Comparison of ENCODE assay signal across 1 cellular context in genomic region chr4:88158360-88159136, GRCh38.
TF ChIP-seq lines count a peak whose summit lies in the region.

ABCG2 (minus strand) TSS chr4:88158639; CDS start chr4:88139995, 18,644 bp downstream.

TF ChIP-seq in HepG2, 621 proteins besides CTCF, POLR2A, EP300 and RAD21 (continued from another document and continues in another):
- TF ChIP-seq DMAP1 (CRISPR knock-in tag; IDR thresholded peaks at IDR 0.05) (peak; percentile 61; the same call in 1 of the 2 replicates), HCFC1 (IDR thresholded peaks at IDR 0.05; ENCODE audit: low read depth, low read length) (no peak), LCORL (IDR thresholded peaks at IDR 0.05) (no peak), LCORL (CRISPR knock-in tag; IDR thresholded peaks at IDR 0.05) (no peak), ZKSCAN5 (CRISPR knock-in tag; IDR thresholded peaks at IDR 0.05) (no peak), ZBTB10 (CRISPR knock-in tag; IDR thresholded peaks at IDR 0.05; ENCODE audit: borderline replicate concordance) (peak; percentile 97), MEIS2 (CRISPR knock-in tag; IDR thresholded peaks at IDR 0.05) (no peak; the same call in 1 of the 2 replicates), GATAD1 (CRISPR knock-in tag; IDR thresholded peaks at IDR 0.05) (no peak; the same call in 1 of the 2 replicates), ARHGAP35 (CRISPR knock-in tag; IDR thresholded peaks at IDR 0.05; ENCODE audit: borderline replicate concordance) (no peak; the same call in 1 of the 2 replicates), CREB1 (IDR thresholded peaks at IDR 0.05) (no peak), CREB1 (CRISPR knock-in tag; IDR thresholded peaks at IDR 0.05) (no peak), HMG20B (CRISPR knock-in tag; conservative IDR thresholded peaks at IDR 0.05) (no peak), ZNF512B (CRISPR knock-in tag; IDR thresholded peaks at IDR 0.05; ENCODE audit: borderline replicate concordance) (peak; percentile 2; the same call in 1 of the 2 replicates), GLMP (CRISPR knock-in tag; IDR thresholded peaks at IDR 0.05; ENCODE audit: borderline replicate concordance) (no peak), HHEX (CRISPR knock-in tag; IDR thresholded peaks at IDR 0.05) (no peak), NR3C1 (CRISPR knock-in tag; IDR thresholded peaks at IDR 0.05) (no peak), SIN3A (IDR thresholded peaks at IDR 0.05; ENCODE audit: borderline replicate concordance, low read depth, low read length) (no peak), SATB2 (CRISPR knock-in tag; IDR thresholded peaks at IDR 0.05) (no peak), ZEB1 (IDR thresholded peaks at IDR 0.05; ENCODE audit: insufficient replicate concordance, low read depth) (no peak), NR2F1 (CRISPR knock-in tag; IDR thresholded peaks at IDR 0.05) (no peak), NCOR1 (IDR thresholded peaks at IDR 0.05; ENCODE audit: borderline replicate concordance, low read length) (no peak), U2AF2 (IDR thresholded peaks at IDR 0.05; ENCODE audit: low read depth, low read length) (no peak), JDP2 (CRISPR knock-in tag; IDR thresholded peaks at IDR 0.05; ENCODE audit: borderline replicate concordance) (no peak), GPBP1L1 (CRISPR knock-in tag; IDR thresholded peaks at IDR 0.05) (no peak), ZNF720 (CRISPR knock-in tag; IDR thresholded peaks at IDR 0.05) (no peak), TCF12 (IDR thresholded peaks at IDR 0.05) (no peak), TCF12 (CRISPR knock-in tag; IDR thresholded peaks at IDR 0.05) (no peak), NFE2L1 (CRISPR knock-in tag; IDR thresholded peaks at IDR 0.05; ENCODE audit: borderline replicate concordance) (no peak), CSRNP2 (CRISPR knock-in tag; conservative IDR thresholded peaks at IDR 0.05; ENCODE audit: low read depth) (no peak), TFDP1 (CRISPR knock-in tag; IDR thresholded peaks at IDR 0.05; ENCODE audit: borderline replicate concordance) (peak; percentile 12; the same call in 1 of the 2 replicates), ZNF773 (CRISPR knock-in tag; IDR thresholded peaks at IDR 0.05; ENCODE audit: borderline replicate concordance) (no peak), ZNF34 (CRISPR knock-in tag; IDR thresholded peaks at IDR 0.05; ENCODE audit: borderline replicate concordance) (no peak), ATF6 (CRISPR knock-in tag; conservative IDR thresholded peaks at IDR 0.05) (no peak), MED13 (CRISPR knock-in tag; IDR thresholded peaks at IDR 0.05) (no peak), TGIF2 (CRISPR knock-in tag; IDR thresholded peaks at IDR 0.05) (no peak), SIN3B (IDR thresholded peaks at IDR 0.05; ENCODE audit: low read length) (no peak), SUZ12 (IDR thresholded peaks at IDR 0.05; ENCODE audit: low read depth, low read length) (no peak), ZNF20 (CRISPR knock-in tag; IDR thresholded peaks at IDR 0.05) (no peak), SNAI1 (CRISPR knock-in tag; IDR thresholded peaks at IDR 0.05; ENCODE audit: borderline replicate concordance) (no peak), CREM (IDR thresholded peaks at IDR 0.05) (no peak), CREM (CRISPR knock-in tag; IDR thresholded peaks at IDR 0.05) (no peak), GMEB2 (CRISPR knock-in tag; IDR thresholded peaks at IDR 0.05; ENCODE audit: low read depth) (no peak), MLX (CRISPR knock-in tag; IDR thresholded peaks at IDR 0.05) (no peak), KLF6 (CRISPR knock-in tag; IDR thresholded peaks at IDR 0.05) (peak; percentile 47; the same call in 1 of the 2 replicates), ZNF883 (CRISPR knock-in tag; IDR thresholded peaks at IDR 0.05; ENCODE audit: not compliant biosample characterization) (peak; percentile 74), SKIL (CRISPR knock-in tag; IDR thresholded peaks at IDR 0.05; ENCODE audit: borderline replicate concordance) (no peak), ATAD3A (CRISPR knock-in tag; IDR thresholded peaks at IDR 0.05) (no peak), REXO4 (CRISPR knock-in tag; IDR thresholded peaks at IDR 0.05; ENCODE audit: borderline replicate concordance) (0 out of 2 replicates have a peak, but pooled peaks have one; percentile 26), YEATS4 (CRISPR knock-in tag; IDR thresholded peaks at IDR 0.05; ENCODE audit: borderline replicate concordance) (peak; percentile 75)
